Comparison of ENCODE assay signal across 10 cellular contexts in genomic region chr22:19579880-19580279, GRCh38. TPM values are rescaled to one million over a fixed set of nuclear protein-coding genes. Genes with fewer than 3 reads are reported as not detected.
DNase-seq lines count a peak whose midpoint lies in the region; ATAC-seq lines count a peak whose summit lies in the region.
"Had no signal": no experiment of that assay in that cellular context is flagged by ENCODE, and none has a peak within 500 bp of the region (broad histone marks: within the 10 kb centered on the region; RNA-seq: fewer than 3 reads in every experiment).

No MANE protein-coding gene starts in this region.

- no peak overlapping the region for H3K4me3 Mint-ChIP-seq in activated naive CD4-positive, alpha-beta T cell treated with anti-CD3 and anti-CD28 coated beads for 36 hours
- H3K4me3 Mint-ChIP-seq in stimulated activated naive CD8-positive, alpha-beta T cell treated with anti-CD3 and anti-CD28 coated beads, Interleukin-15, Interleukin-2, amounts not matched to agents 100 ng/mL and 50 ng/mL, for 24 hours = peak overlapping the region; percentile 21

- intact Hi-C loops in activated naive CD4-positive, alpha-beta T cell treated with anti-CD3 and anti-CD28 coated beads for 36 hours (cut with micrococcal nuclease) = loop anchor here (1.0 kb wide), 1 partner anchor 17 kb away; no protein-coding TSS in a partner anchor
- intact Hi-C loops in left cardiac atrium (cut with DNase I) = loop anchor here (1.0 to 10.0 kb wide), 2 partner anchors 55 kb away; partner anchors contain the start of gene CLDN5 (in 1 of the 2)

- no peaks in the 10 kb centered on the region for H3K9me3 Mint-ChIP-seq in activated naive CD4-positive, alpha-beta T cell treated with anti-CD3 and anti-CD28 coated beads for 36 hours
- no peaks in the 10 kb centered on the region for H3K9me3 Mint-ChIP-seq in stimulated activated naive CD8-positive, alpha-beta T cell treated with anti-CD3 and anti-CD28 coated beads, Interleukin-15, Interleukin-2, amounts not matched to agents 100 ng/mL and 50 ng/mL, for 24 hours

- H3K27me3 Mint-ChIP-seq in activated naive CD4-positive, alpha-beta T cell treated with anti-CD3 and anti-CD28 coated beads for 36 hours (ENCODE audit: low read depth) = no peaks in the 10 kb centered on the region
- no peaks in the 10 kb centered on the region for H3K27me3 Mint-ChIP-seq in stimulated activated naive CD8-positive, alpha-beta T cell treated with anti-CD3 and anti-CD28 coated beads, Interleukin-15, Interleukin-2, amounts not matched to agents 100 ng/mL and 50 ng/mL, for 24 hours

- peak; percentile 81 for DNase-seq in activated naive CD4-positive, alpha-beta T cell treated with anti-CD3 and anti-CD28 coated beads for 36 hours
- no peak for DNase-seq in activated naive CD4-positive, alpha-beta T cell treated with anti-CD3 and anti-CD28 coated beads, Interleukin-2, amount 50 U/mL, for 16 hours
- DNase-seq in UCSD-AML1 (lab: John Stamatoyannopoulos, UW; ENCODE audit: unreplicated experiment) (peak; percentile 57), left cardiac atrium (no peak), HT-29 (ENCODE audit: low spot score) (no peak), NCI-H526 treated with DMSO at 0.1 percent for 48 hours (lab: John Stamatoyannopoulos, UW) (no peak)
- DNase-seq: head of caudate nucleus, NCI-H1105 had no signal

- CTCF ChIA-PET in activated naive CD4-positive, alpha-beta T cell treated with anti-CD3 and anti-CD28 coated beads for 36 hours (lab: Charles Lee) = interaction anchor here (0.6 kb wide), 1 partner anchor 24 kb away, joined by 3 read pairs; no protein-coding TSS in a partner anchor

- H3K4me1 Mint-ChIP-seq in activated naive CD4-positive, alpha-beta T cell treated with anti-CD3 and anti-CD28 coated beads for 36 hours (ENCODE audit: low read depth) = peaks cover 42% of the 10 kb centered on the region
- peaks cover 50% of the 10 kb centered on the region for H3K4me1 Mint-ChIP-seq in stimulated activated naive CD8-positive, alpha-beta T cell treated with anti-CD3 and anti-CD28 coated beads, Interleukin-15, Interleukin-2, amounts not matched to agents 100 ng/mL and 50 ng/mL, for 24 hours (ENCODE audit: low read depth)

- ATAC-seq in left cardiac atrium = peak; percentile 59 to 63
- no peak for ATAC-seq in GM19455 (IDR thresholded peaks at IDR 0.05; ENCODE audit: unreplicated experiment)

- H3K36me3 Mint-ChIP-seq in activated naive CD4-positive, alpha-beta T cell treated with anti-CD3 and anti-CD28 coated beads for 36 hours (ENCODE audit: low read depth) = no peaks in the 10 kb centered on the region
- no peaks in the 10 kb centered on the region for H3K36me3 Mint-ChIP-seq in stimulated activated naive CD8-positive, alpha-beta T cell treated with anti-CD3 and anti-CD28 coated beads, Interleukin-15, Interleukin-2, amounts not matched to agents 100 ng/mL and 50 ng/mL, for 24 hours (ENCODE audit: low read depth)

- H3K27ac Mint-ChIP-seq in activated naive CD4-positive, alpha-beta T cell treated with anti-CD3 and anti-CD28 coated beads for 36 hours = peak overlapping the region; percentile 74
- H3K27ac Mint-ChIP-seq in stimulated activated naive CD8-positive, alpha-beta T cell treated with anti-CD3 and anti-CD28 coated beads, Interleukin-15, Interleukin-2, amounts not matched to agents 100 ng/mL and 50 ng/mL, for 24 hours = peak overlapping the region; percentile 90

RNA-seq across cellular contexts. Expression of gene CLDN5, which starts 55.7 kb away (rescaled TPM):
- total RNA-seq in activated naive CD4-positive, alpha-beta T cell treated with anti-CD3 and anti-CD28 coated beads for 36 hours = under 1 TPM in 1 of 2 experiments, not detected in 1; 0.21 TPM
- 10 to 100 TPM; 23.3 to 42.1 TPM for total RNA-seq in left cardiac atrium
- not detected in 2 replicates for total RNA-seq in HT-29 (2014; rRNA removed; shearing (Covaris generic))

Comparison
In these comparisons a context has a peak if more than half of its experiments do, and no peak if none do; other contexts are left out.
1. DNase-seq: peak in activated naive CD4-positive, alpha-beta T cell treated with anti-CD3 and anti-CD28 coated beads for 36 hours (single experiment) and UCSD-AML1 (single experiment); none in activated naive CD4-positive, alpha-beta T cell treated with anti-CD3 and anti-CD28 coated beads, Interleukin-2, amount 50 U/mL, for 16 hours (single experiment), left cardiac atrium (single experiment), HT-29 (single experiment) and NCI-H526 treated with DMSO at 0.1 percent for 48 hours (single experiment).
2. RNA of gene CLDN5, which starts 55.7 kb away (total RNA-seq): 23.3 to 42.1 TPM in left cardiac atrium; 0.21 TPM in activated naive CD4-positive, alpha-beta T cell treated with anti-CD3 and anti-CD28 coated beads for 36 hours and not detected in HT-29; every median in the first group is over 10 times any median in the second.